In the genomic region with DNA sequence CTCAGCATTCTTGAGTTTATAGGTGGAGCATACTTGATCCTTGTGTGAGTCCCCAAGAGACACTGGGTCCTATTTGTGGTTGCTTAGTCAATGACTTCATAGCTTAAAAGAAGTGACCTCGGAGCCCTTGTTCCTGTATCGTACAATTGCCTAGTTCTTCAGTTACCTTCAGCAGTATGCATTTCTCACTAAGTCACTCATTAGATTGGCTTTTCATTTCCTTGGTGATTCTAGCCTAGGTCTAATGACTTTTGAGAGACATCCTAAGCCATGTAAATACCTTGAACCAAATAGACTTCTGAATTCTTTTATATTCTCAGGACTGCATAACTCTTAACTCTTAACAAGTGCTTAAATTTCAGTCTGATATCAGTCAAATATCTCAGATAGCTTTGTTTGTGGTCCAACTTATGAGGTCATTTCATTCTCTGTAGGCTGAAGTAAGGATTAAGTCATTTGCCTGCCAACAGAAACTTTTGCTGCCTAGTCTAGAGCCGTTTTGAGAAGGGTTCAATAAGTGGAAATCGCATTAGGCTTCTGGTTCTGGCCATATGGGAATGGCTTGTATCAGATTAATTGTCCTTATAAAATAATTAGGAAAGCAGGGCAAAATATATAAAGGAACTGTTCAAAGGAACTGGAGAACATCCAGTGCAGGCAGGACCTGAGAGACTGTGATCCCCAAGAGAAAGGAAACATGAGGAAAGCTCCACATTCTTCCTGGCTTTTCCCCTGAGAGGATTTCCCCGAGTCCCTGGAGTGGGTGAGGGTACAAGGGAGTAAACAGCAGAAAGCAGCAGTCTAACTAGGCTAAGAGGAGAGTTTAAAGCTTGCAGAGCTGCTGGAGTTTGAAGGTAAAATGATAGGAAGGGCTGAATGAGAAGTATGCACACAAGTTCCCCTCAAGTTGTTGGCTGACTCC, we compare ENCODE assay signal across 15 cellular contexts. TPM values are rescaled to one million over a fixed set of nuclear protein-coding genes. Genes with fewer than 3 reads are reported as not detected.
DNase-seq lines count a peak whose midpoint lies in the region; ATAC-seq and TF ChIP-seq lines count a peak whose summit lies in the region.
"Had no signal": no experiment of that assay in that cellular context is flagged by ENCODE, and none has a peak within 500 bp of the region (broad histone marks: within the 10 kb centered on the region; RNA-seq: fewer than 3 reads in every experiment).

No MANE protein-coding gene starts in this region.

- H3K27ac ChIP-seq in heart right ventricle (peak overlapping the region in 2 of 10 donors; percentile 32 to 40), right atrium auricular region (no peak overlapping the region)
- H3K27ac ChIP-seq: A549 had no signal

- no peaks in the 10 kb centered on the region for H3K4me1 Mint-ChIP-seq in activated CD4-positive, alpha-beta T cell treated with anti-CD3 and anti-CD28 coated beads for 36 hours
- H3K4me1 Mint-ChIP-seq: activated naive CD8-positive, alpha-beta T cell treated with anti-CD3 and anti-CD28 coated beads, Interleukin-2, amount 10 ng/mL, durations not matched to agents 7 days and 5 days had no signal

- no peak overlapping the region for H3K4me3 Mint-ChIP-seq in activated CD4-positive, alpha-beta T cell treated with anti-CD3 and anti-CD28 coated beads for 36 hours
- H3K4me3 Mint-ChIP-seq: activated naive CD8-positive, alpha-beta T cell treated with anti-CD3 and anti-CD28 coated beads, Interleukin-2, amount 10 ng/mL, durations not matched to agents 7 days and 5 days had no signal

- H3K36me3 ChIP-seq in heart right ventricle, result peaks cover 0 to 19% (median 0%) of the 10 kb centered on the region in 9 donors
- no peaks in the 10 kb centered on the region for H3K36me3 ChIP-seq in right atrium auricular region

- H3K9me3 Mint-ChIP-seq in activated CD4-positive, alpha-beta T cell treated with anti-CD3 and anti-CD28 coated beads for 36 hours (ENCODE audit: low read depth), result no peaks in the 10 kb centered on the region
- H3K9me3 Mint-ChIP-seq: activated naive CD8-positive, alpha-beta T cell treated with anti-CD3 and anti-CD28 coated beads, Interleukin-2, amount 10 ng/mL, durations not matched to agents 7 days and 5 days had no signal

- POLR2A ChIA-PET in activated CD4-positive, alpha-beta T cell treated with anti-CD3 and anti-CD28 coated beads for 36 hours (lab: Charles Lee), result no interaction called here

- H3K4me3 ChIP-seq in heart right ventricle (no peak overlapping the region), right atrium auricular region (no peak overlapping the region)
- H3K4me3 ChIP-seq: A549 had no signal

- H3K9me3 ChIP-seq in heart right ventricle (no peaks in the 10 kb centered on the region), right atrium auricular region (no peaks in the 10 kb centered on the region)
- H3K9me3 ChIP-seq: A549 had no signal

- H3K36me3 Mint-ChIP-seq in activated CD4-positive, alpha-beta T cell treated with anti-CD3 and anti-CD28 coated beads for 36 hours (ENCODE audit: low read depth), result peaks cover 1% of the 10 kb centered on the region

- H3K4me1 ChIP-seq in heart right ventricle (peaks cover 4 to 22% (median 18%) of the 10 kb centered on the region in 9 donors), right atrium auricular region (peaks cover 0 to 15% of the 10 kb centered on the region in 2 donors)
- H3K4me1 ChIP-seq: A549 had no signal

- WGBS in heart right ventricle, 2 donors, result 38 to 54% methylated on average over 5 of the region's 5 CpGs

- CTCF ChIA-PET in activated CD4-positive, alpha-beta T cell treated with anti-CD3 and anti-CD28 coated beads for 36 hours (lab: Charles Lee), result interaction anchor here (0.6 to 2.4 kb wide), 6 partner anchors 9 to 178 kb away, joined by 3 to 8 read pairs (median 4); no protein-coding TSS in a partner anchor

- ATAC-seq in heart right ventricle (peak in 5 of 8 donors; percentile 55 to 65 (median 56)), HG02981 (IDR thresholded peaks at IDR 0.05; ENCODE audit: unreplicated experiment) (no peak)
- ATAC-seq in activated CD4-positive, alpha-beta T cell treated with anti-CD3 and anti-CD28 coated beads for 36 hours, result no peak
- ATAC-seq: A549 had no signal

- DNase-seq in heart right ventricle, result no peak
- DNase-seq in right atrium auricular region (ENCODE audit: low spot score), result no peak
- DNase-seq in amniotic epithelial cell (ENCODE audit: low read depth), result peak; percentile 78
- DNase-seq in kidney tubule cell (ENCODE audit: low spot score), result peak; percentile 87
- DNase-seq in DMS153 (lab: John Stamatoyannopoulos, UW), result no peak
- no peak for DNase-seq in NCI-H1105 treated with DMSO at 0.1 percent for 48 hours (lab: John Stamatoyannopoulos, UW)
- DNase-seq in activated CD4-positive, alpha-beta T cell treated with anti-CD3 and anti-CD28 coated beads for 36 hours, result no peak
- DNase-seq: activated naive CD8-positive, alpha-beta T cell treated with anti-CD3 and anti-CD28 coated beads, Interleukin-2, amount 10 ng/mL, durations not matched to agents 7 days and 5 days; effector CD4-positive, alpha-beta T cell; mesendoderm; NCI-H2081; OCI-M1; retina had no signal

- H3K27me3 ChIP-seq in heart right ventricle, result no peaks in the 10 kb centered on the region
- H3K27me3 ChIP-seq in right atrium auricular region, result no peaks in the 10 kb centered on the region

- TF ChIP-seq CTCF in heart right ventricle (IDR thresholded peaks at IDR 0.05) (no peak), right atrium auricular region (IDR thresholded peaks at IDR 0.05) (no peak)

- no peak overlapping the region for H3K27ac Mint-ChIP-seq in activated CD4-positive, alpha-beta T cell treated with anti-CD3 and anti-CD28 coated beads for 36 hours
- H3K27ac Mint-ChIP-seq: activated naive CD8-positive, alpha-beta T cell treated with anti-CD3 and anti-CD28 coated beads, Interleukin-2, amount 10 ng/mL, durations not matched to agents 7 days and 5 days had no signal

- H3K27me3 Mint-ChIP-seq in activated CD4-positive, alpha-beta T cell treated with anti-CD3 and anti-CD28 coated beads for 36 hours, result no peaks in the 10 kb centered on the region

- intact Hi-C loops in heart right ventricle (cut with DNase I), result loop anchor here in 8 of 10 donors (5.0 to 10.0 kb wide), 6 partner anchors 105 to 855 kb away; a partner anchor contains a TSS
- intact Hi-C loops in activated CD4-positive, alpha-beta T cell treated with anti-CD3 and anti-CD28 coated beads for 36 hours (cut with DNase I, micrococcal nuclease), result loop anchor here in 1 of 2 experiments (5.0 kb wide), 1 partner anchor 93 kb away; no protein-coding TSS in a partner anchor

RNA-seq across cellular contexts. Expression of a gene that starts 39.9 kb away (rescaled TPM):
- total RNA-seq in heart right ventricle (10 to 100 TPM; 11.5 to 18.2 (median 13.4) TPM), right atrium auricular region (10 to 100 TPM in 1 of 2 donors, 1 to 10 TPM in 1; 10.0 to 10.7 TPM)
- 1 to 10 TPM; 3.0 to 3.7 TPM for polyA plus RNA-seq in heart right ventricle
- 10 to 100 TPM; 11.1 to 12.5 TPM for total RNA-seq in activated CD4-positive, alpha-beta T cell treated with anti-CD3 and anti-CD28 coated beads for 36 hours

Comparison
In these comparisons a context has a peak if more than half of its experiments do, and no peak if none do; other contexts are left out.
1. ATAC-seq: peak in heart right ventricle (5 of 8); none in HG02981 (single experiment) and activated CD4-positive, alpha-beta T cell treated with anti-CD3 and anti-CD28 coated beads for 36 hours (single experiment).
2. DNase-seq: peak in amniotic epithelial cell (single experiment) and kidney tubule cell (single experiment); none in heart right ventricle (0 of 2), right atrium auricular region (single experiment), DMS153 (single experiment), NCI-H1105 treated with DMSO at 0.1 percent for 48 hours (single experiment) and activated CD4-positive, alpha-beta T cell treated with anti-CD3 and anti-CD28 coated beads for 36 hours (single experiment).